ENCODE assay signal across 13 cellular contexts in genomic region chr1:108050911-108051624, GRCh38.
DNase-seq lines count a peak whose midpoint lies in the region; ATAC-seq and TF ChIP-seq lines count a peak whose summit lies in the region.
"Had no signal": no experiment of that assay in that cellular context is flagged by ENCODE, and none has a peak within 500 bp of the region (broad histone marks: within the 10 kb centered on the region; RNA-seq: fewer than 3 reads in every experiment).

No MANE protein-coding gene starts in this region.

- ATAC-seq in natural killer cell: peak in 2 of 3 donors; percentile 52 to 63
- no peak for ATAC-seq in natural killer cell treated with Interleukin-12 subunit alpha and Interleukin-12 subunit beta and Interleukin-15 and Interleukin-18, amount 100 ng/mL, for 72 hours
- no peak for ATAC-seq in HG03196 (IDR thresholded peaks at IDR 0.05; ENCODE audit: unreplicated experiment)
- no peak for ATAC-seq in HG02970 (IDR thresholded peaks at IDR 0.05; ENCODE audit: low FRiP score, unreplicated experiment)

- H3K9me3 Mint-ChIP-seq in natural killer cell: peaks cover 2 to 3% of the 10 kb centered on the region in 2 donors
- no peaks in the 10 kb centered on the region for H3K9me3 Mint-ChIP-seq in natural killer cell treated with Interleukin-12 subunit alpha and Interleukin-12 subunit beta and Interleukin-15 and Interleukin-18, amount 100 ng/mL, for 72 hours
- H3K9me3 Mint-ChIP-seq: T-helper 1 cell treated with Interleukin-12 subunit alpha and Interleukin-12 subunit beta and Interleukin-4 antibody, amounts not matched to agents 30 μg/mL and 1 μg/mL, for 36 hours had no signal

- no peak for TF ChIP-seq CTCF in natural killer cell (IDR thresholded peaks at IDR 0.05)

- H3K36me3 ChIP-seq in mesodermal cell (ENCODE audit: control insufficient read depth, insufficient read depth, low read length): no peaks in the 10 kb centered on the region

- no peak for DNase-seq in natural killer cell
- no peak for DNase-seq in natural killer cell treated with Interleukin-12 subunit alpha and Interleukin-12 subunit beta and Interleukin-15 and Interleukin-18, amount 100 ng/mL, for 72 hours (ENCODE audit: low spot score)
- DNase-seq in dermis blood vessel endothelial cell: peak; percentile 86
- no peak for DNase-seq in activated effector memory CD4-positive, alpha-beta T cell treated with anti-CD3 and anti-CD28 coated beads, Interleukin-2, amount 50 U/mL, for 16 hours
- DNase-seq in NCI-H2196 (lab: John Stamatoyannopoulos, UW; ENCODE audit: unreplicated experiment): no peak
- DNase-seq: activated naive CD4-positive, alpha-beta T cell treated with Interleukin-2 at 50 U/mL for 16 hours; HCEC 1CT had no signal

- no peak overlapping the region for H3K4me3 ChIP-seq in mesodermal cell (ENCODE audit: extremely low read depth, insufficient read depth, low read length, poor library complexity, severe bottlenecking)
- H3K4me3 ChIP-seq: lung had no signal

- no peaks in the 10 kb centered on the region for H3K4me1 Mint-ChIP-seq in natural killer cell
- peaks cover 0 to 33% of the 10 kb centered on the region in 2 donors for H3K4me1 Mint-ChIP-seq in natural killer cell treated with Interleukin-12 subunit alpha and Interleukin-12 subunit beta and Interleukin-15 and Interleukin-18, amount 100 ng/mL, for 72 hours (ENCODE audit: low read depth in 2 of 2)

- peak overlapping the region; percentile 79 for H3K27ac ChIP-seq in mesodermal cell (ENCODE audit: low read depth, low read length, severe bottlenecking)

- H3K4me3 Mint-ChIP-seq in natural killer cell: no peak overlapping the region
- H3K4me3 Mint-ChIP-seq in natural killer cell treated with Interleukin-12 subunit alpha and Interleukin-12 subunit beta and Interleukin-15 and Interleukin-18, amount 100 ng/mL, for 72 hours: no peak overlapping the region
- H3K4me3 Mint-ChIP-seq: CD14-positive monocyte; T-helper 1 cell treated with Interleukin-12 subunit alpha and Interleukin-12 subunit beta and Interleukin-4 antibody, amounts not matched to agents 30 μg/mL and 1 μg/mL, for 36 hours had no signal

- peaks cover 41% of the 10 kb centered on the region for H3K4me1 ChIP-seq in mesodermal cell (ENCODE audit: control insufficient read depth, insufficient read depth, low read length, poor library complexity, severe bottlenecking)

- H3K27ac Mint-ChIP-seq in natural killer cell: no peak overlapping the region
- H3K27ac Mint-ChIP-seq in natural killer cell treated with Interleukin-12 subunit alpha and Interleukin-12 subunit beta and Interleukin-15 and Interleukin-18, amount 100 ng/mL, for 72 hours: no peak overlapping the region
- H3K27ac Mint-ChIP-seq: CD14-positive monocyte; T-helper 1 cell treated with Interleukin-12 subunit alpha and Interleukin-12 subunit beta and Interleukin-4 antibody, amounts not matched to agents 30 μg/mL and 1 μg/mL, for 36 hours had no signal

- H3K9me3 ChIP-seq in mesodermal cell (ENCODE audit: control insufficient read depth, low read length): peaks cover 6% of the 10 kb centered on the region

- intact Hi-C loops in natural killer cell (cut with micrococcal nuclease): no loop called here

- WGBS in mesodermal cell (ENCODE audit: insufficient coverage in 2 of 2), 2 experiments: 83% methylated on average over 1 of the region's 5 CpGs; no CpG with 5 or more reads in 1 of the 2 experiments

- no peaks in the 10 kb centered on the region for H3K27me3 Mint-ChIP-seq in natural killer cell (ENCODE audit: low read depth in 2 of 2)
- H3K27me3 Mint-ChIP-seq in natural killer cell treated with Interleukin-12 subunit alpha and Interleukin-12 subunit beta and Interleukin-15 and Interleukin-18, amount 100 ng/mL, for 72 hours: no peaks in the 10 kb centered on the region

- no peaks in the 10 kb centered on the region for H3K36me3 Mint-ChIP-seq in natural killer cell
- no peaks in the 10 kb centered on the region for H3K36me3 Mint-ChIP-seq in natural killer cell treated with Interleukin-12 subunit alpha and Interleukin-12 subunit beta and Interleukin-15 and Interleukin-18, amount 100 ng/mL, for 72 hours

Comparison
In these comparisons a context has a peak if more than half of its experiments do, and no peak if none do; other contexts are left out.
1. ATAC-seq: peak in natural killer cell (2 of 3); none in natural killer cell treated with Interleukin-12 subunit alpha and Interleukin-12 subunit beta and Interleukin-15 and Interleukin-18, amount 100 ng/mL, for 72 hours (0 of 2), HG03196 (single experiment) and HG02970 (single experiment).